In the genomic region with DNA sequence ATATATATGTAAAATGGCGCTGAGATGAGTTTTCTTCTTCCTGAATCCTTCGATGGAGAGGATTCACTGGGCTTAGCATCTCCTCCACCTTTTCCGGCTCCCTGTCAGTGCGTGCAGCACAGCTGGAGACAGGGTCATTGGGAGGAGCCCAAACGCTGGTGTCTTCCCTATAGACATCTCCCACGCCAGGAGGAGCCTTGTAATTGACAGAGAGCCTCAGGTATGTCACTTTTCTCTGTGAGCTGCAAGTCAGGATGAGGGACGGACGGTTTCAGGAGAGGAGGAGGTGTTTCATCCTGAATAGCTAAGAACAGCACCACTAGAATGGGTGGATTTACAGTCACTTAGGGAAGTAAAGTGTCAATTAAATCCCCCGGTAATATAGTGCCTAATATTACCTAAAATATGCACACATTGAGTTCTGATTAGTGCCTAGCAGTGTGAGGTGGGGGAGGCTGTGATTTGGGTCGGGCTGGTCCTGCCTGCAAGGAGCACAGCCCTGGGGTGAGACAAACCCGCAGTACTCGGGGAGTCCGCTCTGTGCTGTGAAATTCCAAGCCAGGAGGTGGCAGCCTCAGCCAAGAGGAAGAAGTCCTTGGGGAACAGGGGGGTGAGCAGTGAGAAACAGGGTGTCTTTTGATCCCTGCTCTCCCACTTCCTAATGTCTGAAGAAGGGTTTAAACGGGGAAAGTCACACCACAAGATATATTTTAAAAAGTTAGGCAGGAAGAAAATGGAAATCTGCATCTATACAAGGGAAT, we compare ENCODE assay signal across 1 cellular context.
A peak's percentile ranks its signal among the peaks of the same experiment; 100 is the strongest.
TF ChIP-seq lines count a peak whose summit lies in the region.

No MANE protein-coding gene starts in this region.

TF ChIP-seq in K562, 482 proteins besides CTCF, POLR2A, EP300 and RAD21 (continued from another document):
- TF ChIP-seq SFPQ (IDR thresholded peaks at IDR 0.05; ENCODE audit: low read depth, low read length): no peak
- TF ChIP-seq ZNF551 (CRISPR knock-in tag; IDR thresholded peaks at IDR 0.05): no peak
- TF ChIP-seq, protein P1, sequence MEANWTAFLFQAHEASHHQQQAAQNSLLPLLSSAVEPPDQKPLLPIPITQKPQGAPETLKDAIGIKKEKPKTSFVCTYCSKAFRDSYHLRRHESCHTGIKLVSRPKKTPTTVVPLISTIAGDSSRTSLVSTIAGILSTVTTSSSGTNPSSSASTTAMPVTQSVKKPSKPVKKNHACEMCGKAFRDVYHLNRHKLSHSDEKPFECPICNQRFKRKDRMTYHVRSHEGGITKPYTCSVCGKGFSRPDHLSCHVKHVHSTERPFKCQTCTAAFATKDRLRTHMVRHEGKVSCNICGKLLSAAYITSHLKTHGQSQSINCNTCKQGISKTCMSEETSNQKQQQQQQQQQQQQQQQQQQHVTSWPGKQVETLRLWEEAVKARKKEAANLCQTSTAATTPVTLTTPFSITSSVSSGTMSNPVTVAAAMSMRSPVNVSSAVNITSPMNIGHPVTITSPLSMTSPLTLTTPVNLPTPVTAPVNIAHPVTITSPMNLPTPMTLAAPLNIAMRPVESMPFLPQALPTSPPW (CRISPR knock-in tag; IDR thresholded peaks at IDR 0.05): peak; percentile 85
- no peak for TF ChIP-seq PHB (CRISPR knock-in tag; IDR thresholded peaks at IDR 0.05)
- TF ChIP-seq STAT5A (IDR thresholded peaks at IDR 0.05; ENCODE audit: borderline replicate concordance, low read length): no peak
- TF ChIP-seq HEY1 (CRISPR knock-in tag; IDR thresholded peaks at IDR 0.05; ENCODE audit: borderline replicate concordance): no peak
- TF ChIP-seq ZNF134 (CRISPR knock-in tag; conservative IDR thresholded peaks at IDR 0.05): no peak
- peak in 1 of 2 experiments; percentile 28; a peak in 1 of 4 replicates for TF ChIP-seq NRF1 (conservative IDR thresholded peaks at IDR 0.05 in 1 of 2, IDR thresholded peaks at IDR 0.05 in 1 of 2)
- TF ChIP-seq GABPB1 (CRISPR knock-in tag; IDR thresholded peaks at IDR 0.05): no peak
- peak; percentile 71 for TF ChIP-seq ARID2 (IDR thresholded peaks at IDR 0.05)
- peak; percentile 35 to 62; a peak in 1 of 4 replicates for TF ChIP-seq MAZ (CRISPR knock-in tag; conservative IDR thresholded peaks at IDR 0.05 in 1 of 2, IDR thresholded peaks at IDR 0.05 in 1 of 2)
